In the genomic region with DNA sequence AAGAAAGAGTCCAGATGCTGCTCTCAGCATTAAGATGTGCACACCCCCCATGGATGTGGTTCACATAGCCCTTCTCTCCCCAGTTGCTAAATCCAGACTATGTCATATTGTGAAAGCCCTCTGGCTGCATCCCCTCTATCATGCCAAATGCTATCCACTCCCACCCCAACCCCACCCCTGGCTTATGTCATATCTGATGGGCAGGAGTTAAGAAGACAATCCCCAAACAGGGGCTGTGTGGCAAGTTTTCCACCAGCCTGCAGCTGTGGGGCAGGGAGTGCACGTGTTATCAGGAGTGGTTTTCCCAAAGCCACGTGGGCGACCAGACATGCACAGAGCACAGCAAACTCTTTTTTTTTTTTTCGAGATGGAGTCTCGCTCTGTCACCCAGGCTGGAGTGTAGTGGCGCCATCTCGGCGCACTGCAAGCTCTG, we compare ENCODE assay signal across 12 cellular contexts. TPM values are rescaled to one million over a fixed set of nuclear protein-coding genes. Genes with fewer than 3 reads are reported as not detected.
DNase-seq lines count a peak whose midpoint lies in the region; TF ChIP-seq lines count a peak whose summit lies in the region.
"Had no signal": no experiment of that assay in that cellular context is flagged by ENCODE, and none has a peak within 500 bp of the region (broad histone marks: within the 10 kb centered on the region; RNA-seq: fewer than 3 reads in every experiment).

No MANE protein-coding gene starts in this region.

- WGBS in lower leg skin, 2 donors, result 36 to 47% methylated on average over 8 of the region's 8 CpGs

- H3K27ac ChIP-seq in CD4-positive, alpha-beta memory T cell (ENCODE audit: low read depth, low read length), result no peak overlapping the region
- H3K27ac ChIP-seq in KOPT-K1 (ENCODE audit: low read depth, low read length, poor library complexity, severe bottlenecking), result peak overlapping the region; percentile 51
- no peak overlapping the region for H3K27ac ChIP-seq in caudate nucleus (ENCODE audit: low read depth, low read length)
- H3K27ac ChIP-seq: HL-60 had no signal

- H3K4me3 ChIP-seq in CD4-positive, alpha-beta memory T cell (ENCODE audit: low read length in 2 of 2), result no peak overlapping the region
- no peak overlapping the region for H3K4me3 ChIP-seq in lower leg skin (ENCODE audit: low read depth, poor library complexity, severe bottlenecking)
- H3K4me3 ChIP-seq: HAP-1, skin epidermis had no signal

- no peak for DNase-seq in CD4-positive, alpha-beta memory T cell
- DNase-seq in amniotic epithelial cell (ENCODE audit: low read depth) (peak; percentile 98), lower leg skin (ENCODE audit: low spot score in 2 of 2) (peak; percentile 55 to 84), Kasumi-1 (lab: John Stamatoyannopoulos, UW) (no peak), caudate nucleus (lab: John Stamatoyannopoulos, UW) (no peak), T1000 (lab: John Stamatoyannopoulos, UW) (no peak), HuH-7 (ENCODE audit: low spot score) (no peak)
- DNase-seq: Calu3 had no signal

- H3K9me3 ChIP-seq in CD4-positive, alpha-beta memory T cell (ENCODE audit: control insufficient read depth in 1 of 2, low read length in 2 of 2), result no peaks in the 10 kb centered on the region
- no peaks in the 10 kb centered on the region for H3K9me3 ChIP-seq in KOPT-K1 (ENCODE audit: insufficient read depth, low read length, poor library complexity, severe bottlenecking)
- H3K9me3 ChIP-seq: HAP-1 had no signal

- H3K4me1 Mint-ChIP-seq in CD4-positive, alpha-beta memory T cell, result peaks cover 46 to 86% (median 72%) of the 10 kb centered on the region in 4 donors

- peak overlapping the region; percentile 68 to 87 (median 85) for H3K27ac Mint-ChIP-seq in CD4-positive, alpha-beta memory T cell

- no peak for TF ChIP-seq POLR2A in lower leg skin (IDR thresholded peaks at IDR 0.05)

- H3K4me1 ChIP-seq in CD4-positive, alpha-beta memory T cell (ENCODE audit: insufficient read depth, low read length), result peaks cover 92% of the 10 kb centered on the region
- H3K4me1 ChIP-seq: HAP-1 had no signal

- H3K27me3 ChIP-seq in CD4-positive, alpha-beta memory T cell (ENCODE audit: insufficient read depth, low read length), result no peaks in the 10 kb centered on the region

- intact Hi-C loops in CD4-positive, alpha-beta memory T cell (cut with micrococcal nuclease), result no loop called here
- intact Hi-C loops in lower leg skin (cut with DNase I; ENCODE audit: low total_unique reads), result no loop called here

- peak overlapping the region in 6 of 8 donors; percentile 5 to 62 (median 17) for H3K4me3 Mint-ChIP-seq in CD4-positive, alpha-beta memory T cell

- H3K36me3 Mint-ChIP-seq in CD4-positive, alpha-beta memory T cell, result peaks cover 23 to 63% of the 10 kb centered on the region in 2 donors

- H3K36me3 ChIP-seq in CD4-positive, alpha-beta memory T cell (ENCODE audit: insufficient read depth, low read length), result peaks cover 13% of the 10 kb centered on the region
- H3K36me3 ChIP-seq in KOPT-K1 (ENCODE audit: insufficient read depth, low read length), result peaks cover 14% of the 10 kb centered on the region
- H3K36me3 ChIP-seq: HAP-1 had no signal

- CTCF ChIA-PET in CD4-positive, alpha-beta memory T cell (lab: Charles Lee; ENCODE audit: partially characterized antibody), result interaction anchor here (1.5 kb wide), 1 partner anchor 27 kb away, joined by 3 read pairs; no protein-coding TSS in a partner anchor

- no peaks in the 10 kb centered on the region for H3K9me3 Mint-ChIP-seq in CD4-positive, alpha-beta memory T cell

- no peak for TF ChIP-seq CTCF in lower leg skin (IDR thresholded peaks at IDR 0.05)

- POLR2A ChIA-PET in CD4-positive, alpha-beta memory T cell (lab: Charles Lee; ENCODE audit: partially characterized antibody), result interaction anchor here (1.3 to 14.3 kb wide), 4 partner anchors 4 to 13 kb away, joined by 3 to 427 read pairs (median 314); partner anchors contain the start of gene FAM117A

- H3K27me3 Mint-ChIP-seq in CD4-positive, alpha-beta memory T cell, result no peaks in the 10 kb centered on the region

RNA-seq across cellular contexts. Expression of gene FAM117A, which starts 10.0 kb away (rescaled TPM):
- 100 to 1,000 TPM in 1 of 2 experiments, 10 to 100 TPM in 1; 95.1 to 102 TPM for total RNA-seq in CD4-positive, alpha-beta memory T cell
- polyA plus RNA-seq in CD4-positive, alpha-beta memory T cell, result 10 to 100 TPM; 61.2 to 73.4 TPM
- 10 to 100 TPM; 21.8 to 39.7 (median 26.4) TPM for total RNA-seq in lower leg skin

RNA-seq across cellular contexts. Expression of gene KAT7, which starts 34.5 kb away (rescaled TPM):
- total RNA-seq in CD4-positive, alpha-beta memory T cell, result 100 to 1,000 TPM; 115 to 120 TPM
- 10 to 100 TPM; 37.6 to 55.3 TPM for polyA plus RNA-seq in CD4-positive, alpha-beta memory T cell
- total RNA-seq in lower leg skin, result 10 to 100 TPM; 39.3 to 71.0 (median 51.7) TPM

RNA-seq across cellular contexts. Expression of gene SLC35B1, which starts 46.2 kb away (rescaled TPM):
- total RNA-seq in CD4-positive, alpha-beta memory T cell, result 10 to 100 TPM; 48.4 to 52.1 TPM
- 10 to 100 TPM; 30.8 to 38.9 TPM for polyA plus RNA-seq in CD4-positive, alpha-beta memory T cell
- total RNA-seq in lower leg skin, result 10 to 100 TPM; 31.0 to 40.1 (median 35.1) TPM

Comparison
In these comparisons a context has a peak if more than half of its experiments do, and no peak if none do; other contexts are left out.
1. DNase-seq: peak in amniotic epithelial cell (single experiment) and lower leg skin (2 of 2); none in CD4-positive, alpha-beta memory T cell (0 of 5), Kasumi-1 (0 of 2), caudate nucleus (0 of 61), T1000 (single experiment) and HuH-7 (single experiment).